9 cellular contexts compared by ENCODE assay signal in the genomic region with DNA sequence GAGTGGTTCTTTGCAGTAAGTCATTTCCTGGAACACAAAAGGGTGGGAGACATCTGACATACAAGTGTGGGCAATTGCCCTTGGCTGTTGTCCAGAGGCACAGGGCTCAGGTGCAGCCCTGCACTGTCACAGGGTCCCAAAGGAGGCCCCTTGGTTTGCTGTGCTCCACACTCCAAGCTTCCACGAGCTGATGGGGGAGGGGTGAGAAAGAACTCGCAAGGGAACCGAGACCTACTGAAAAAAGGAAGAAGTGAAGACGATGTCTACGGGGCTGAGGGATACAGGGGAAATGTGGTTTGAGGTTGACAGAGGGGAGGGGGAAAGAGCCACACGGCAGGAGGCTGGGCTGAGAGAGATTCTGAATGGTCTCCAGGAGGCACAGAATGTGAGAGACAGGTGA.
DNase-seq lines count a peak whose midpoint lies in the region; ATAC-seq and TF ChIP-seq lines count a peak whose summit lies in the region.
"Had no signal": no experiment of that assay in that cellular context is flagged by ENCODE, and none has a peak within 500 bp of the region (broad histone marks: within the 10 kb centered on the region; RNA-seq: fewer than 3 reads in every experiment).

No MANE protein-coding gene starts in this region.

- H3K27ac ChIP-seq in ascending aorta: no peak overlapping the region
- H3K27ac ChIP-seq: KMS-11 had no signal

- intact Hi-C loops in Caco-2 (cut with micrococcal nuclease; ENCODE audit: unreplicated experiment): no loop called here
- intact Hi-C loops in ascending aorta (cut with DNase I): no loop called here

- no peaks in the 10 kb centered on the region for H3K36me3 Mint-ChIP-seq in Caco-2 (ENCODE audit: insufficient read depth, unreplicated experiment)
- no peaks in the 10 kb centered on the region for H3K36me3 Mint-ChIP-seq in memory B cell

- BruUV-seq in Caco-2 (replicated peaks; lab: Mats Ljungman, UMichigan): no TSS peak

- TF ChIP-seq CTCF in Caco-2 (IDR thresholded peaks at IDR 0.05; ENCODE audit: insufficient read depth in 1 of 2, low read depth in 1 of 2, low read length in 1 of 2, severe bottlenecking in 1 of 2, unreplicated experiment in 1 of 2) (no peak), ascending aorta (IDR thresholded peaks at IDR 0.05) (no peak)

- no peak overlapping the region for H3K4me3 Mint-ChIP-seq in Caco-2 (ENCODE audit: unreplicated experiment)
- peak overlapping the region; percentile 40 for H3K4me3 Mint-ChIP-seq in memory B cell

- H3K9me3 Mint-ChIP-seq in Caco-2 (ENCODE audit: unreplicated experiment) (no peaks in the 10 kb centered on the region), memory B cell (no peaks in the 10 kb centered on the region)

- POLR2A ChIA-PET in Caco-2 (lab: Charles Lee): no interaction called here

- no peak for DNase-seq in Caco-2
- DNase-seq in SIG-M5 treated with dmso at 0.1 percent for 504 hours (lab: John Stamatoyannopoulos, UW; ENCODE audit: unreplicated experiment): peak; percentile 93
- DNase-seq in memory B cell (ENCODE audit: low spot score in 2 of 2): peak; percentile 40 to 43
- DNase-seq in ascending aorta (ENCODE audit: low spot score in 2 of 2): no peak
- no peak for DNase-seq in stimulated activated CD4-positive, alpha-beta T cell treated with anti-CD3 and anti-CD28 coated beads, Interleukin-4, amount 100 ng/mL, for 4 hours
- DNase-seq in NCI-H2196 (lab: John Stamatoyannopoulos, UW; ENCODE audit: unreplicated experiment): no peak
- DNase-seq in dedifferentiated amniotic fluid mesenchymal stem cell (ENCODE audit: extremely low spot score): no peak

- H3K27me3 Mint-ChIP-seq in Caco-2 (ENCODE audit: insufficient read depth, unreplicated experiment) (peaks cover 2% of the 10 kb centered on the region), memory B cell (peaks cover 5% of the 10 kb centered on the region)

- H3K27me3 ChIP-seq in Caco-2 (replicated peaks; ENCODE audit: control insufficient read depth, insufficient read depth, low read length) (no peaks in the 10 kb centered on the region), ascending aorta (no peaks in the 10 kb centered on the region)

- CTCF ChIA-PET in Caco-2 (lab: Charles Lee): interaction anchor here (1.0 to 1.4 kb wide), 3 partner anchors 12 to 531 kb away, joined by 4 to 7 read pairs (median 6); no protein-coding TSS in a partner anchor

- H3K27ac Mint-ChIP-seq in Caco-2 (ENCODE audit: unreplicated experiment) (peak overlapping the region; percentile 31), memory B cell (no peak overlapping the region)

- no peak overlapping the region for H3K4me3 ChIP-seq in Caco-2 (ENCODE audit: low read depth, low read length)
- no peak overlapping the region for H3K4me3 ChIP-seq in ascending aorta

- H3K9me3 ChIP-seq in Caco-2 (no peaks in the 10 kb centered on the region), ascending aorta (no peaks in the 10 kb centered on the region)

- H3K36me3 ChIP-seq in Caco-2 (ENCODE audit: control insufficient read depth, insufficient read depth, low read length) (no peaks in the 10 kb centered on the region), ascending aorta (no peaks in the 10 kb centered on the region)

- H3K4me1 Mint-ChIP-seq in Caco-2 (ENCODE audit: low read depth, unreplicated experiment) (peaks cover 10% of the 10 kb centered on the region), memory B cell (peaks cover 18% of the 10 kb centered on the region)

- H3K4me1 ChIP-seq in Caco-2: peaks cover 10% of the 10 kb centered on the region; the same call in 1 of the 2 replicates
- peaks cover 0 to 11% of the 10 kb centered on the region in 2 donors for H3K4me1 ChIP-seq in ascending aorta

- ATAC-seq in GM21723 (IDR thresholded peaks at IDR 0.05; ENCODE audit: unreplicated experiment): peak; percentile 62
- peak; percentile 90 for ATAC-seq in memory B cell (ENCODE audit: low read depth)

Comparison
In these comparisons a context has a peak if more than half of its experiments do, and no peak if none do; other contexts are left out.
1. DNase-seq: peak in SIG-M5 treated with dmso at 0.1 percent for 504 hours (single experiment) and memory B cell (2 of 2); none in Caco-2 (0 of 2), ascending aorta (0 of 2), stimulated activated CD4-positive, alpha-beta T cell treated with anti-CD3 and anti-CD28 coated beads, Interleukin-4, amount 100 ng/mL, for 4 hours (0 of 2), NCI-H2196 (single experiment) and dedifferentiated amniotic fluid mesenchymal stem cell (single experiment).